In genomic region chr2:69565431-69565839, GRCh38 we compare ENCODE assay signal across 1 cellular context.
TF ChIP-seq lines count a peak whose summit lies in the region.

No MANE protein-coding gene starts in this region.

TF ChIP-seq in K562, 482 proteins besides CTCF, POLR2A, EP300 and RAD21 (continued from another document and continues in another):
- TF ChIP-seq MCM7 (IDR thresholded peaks at IDR 0.05) = no peak
- TF ChIP-seq, protein P1, sequence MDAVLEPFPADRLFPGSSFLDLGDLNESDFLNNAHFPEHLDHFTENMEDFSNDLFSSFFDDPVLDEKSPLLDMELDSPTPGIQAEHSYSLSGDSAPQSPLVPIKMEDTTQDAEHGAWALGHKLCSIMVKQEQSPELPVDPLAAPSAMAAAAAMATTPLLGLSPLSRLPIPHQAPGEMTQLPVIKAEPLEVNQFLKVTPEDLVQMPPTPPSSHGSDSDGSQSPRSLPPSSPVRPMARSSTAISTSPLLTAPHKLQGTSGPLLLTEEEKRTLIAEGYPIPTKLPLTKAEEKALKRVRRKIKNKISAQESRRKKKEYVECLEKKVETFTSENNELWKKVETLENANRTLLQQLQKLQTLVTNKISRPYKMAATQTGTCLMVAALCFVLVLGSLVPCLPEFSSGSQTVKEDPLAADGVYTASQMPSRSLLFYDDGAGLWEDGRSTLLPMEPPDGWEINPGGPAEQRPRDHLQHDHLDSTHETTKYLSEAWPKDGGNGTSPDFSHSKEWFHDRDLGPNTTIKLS (IDR thresholded peaks at IDR 0.05; ENCODE audit: borderline replicate concordance, low read depth) = no peak
- TF ChIP-seq ETV1 (tag; conservative IDR thresholded peaks at IDR 0.05; ENCODE audit: low read depth) = no peak
- no peak for TF ChIP-seq SLC30A9 (CRISPR knock-in tag; IDR thresholded peaks at IDR 0.05)
- TF ChIP-seq KDM5B (IDR thresholded peaks at IDR 0.05; ENCODE audit: insufficient replicate concordance, low read depth, low read length) = no peak
- TF ChIP-seq STAT5A (IDR thresholded peaks at IDR 0.05; ENCODE audit: borderline replicate concordance, low read length) = no peak
- peak in 1 of 2 experiments; percentile 55; a peak in 1 of 4 replicates for TF ChIP-seq RCOR1 (IDR thresholded peaks at IDR 0.05; ENCODE audit: borderline replicate concordance in 1 of 2, low read depth in 2 of 2, low read length in 2 of 2)
- TF ChIP-seq ZNF407 (IDR thresholded peaks at IDR 0.05; ENCODE audit: low read depth) = no peak
- TF ChIP-seq TAF15 (IDR thresholded peaks at IDR 0.05; ENCODE audit: low read depth, low read length) = no peak
- no peak for TF ChIP-seq FOXM1 (IDR thresholded peaks at IDR 0.05; ENCODE audit: low read depth)
- no peak for TF ChIP-seq FOXM1 (CRISPR knock-in tag; IDR thresholded peaks at IDR 0.05; ENCODE audit: low read depth)
- 0 out of 4 replicates have a peak, but pooled peaks of 1 of the 2 experiments have one; percentile 31 for TF ChIP-seq MAZ (CRISPR knock-in tag; conservative IDR thresholded peaks at IDR 0.05 in 1 of 2, IDR thresholded peaks at IDR 0.05 in 1 of 2)
- no peak for TF ChIP-seq ZBTB26 (CRISPR knock-in tag; IDR thresholded peaks at IDR 0.05)
- TF ChIP-seq, protein P2, sequence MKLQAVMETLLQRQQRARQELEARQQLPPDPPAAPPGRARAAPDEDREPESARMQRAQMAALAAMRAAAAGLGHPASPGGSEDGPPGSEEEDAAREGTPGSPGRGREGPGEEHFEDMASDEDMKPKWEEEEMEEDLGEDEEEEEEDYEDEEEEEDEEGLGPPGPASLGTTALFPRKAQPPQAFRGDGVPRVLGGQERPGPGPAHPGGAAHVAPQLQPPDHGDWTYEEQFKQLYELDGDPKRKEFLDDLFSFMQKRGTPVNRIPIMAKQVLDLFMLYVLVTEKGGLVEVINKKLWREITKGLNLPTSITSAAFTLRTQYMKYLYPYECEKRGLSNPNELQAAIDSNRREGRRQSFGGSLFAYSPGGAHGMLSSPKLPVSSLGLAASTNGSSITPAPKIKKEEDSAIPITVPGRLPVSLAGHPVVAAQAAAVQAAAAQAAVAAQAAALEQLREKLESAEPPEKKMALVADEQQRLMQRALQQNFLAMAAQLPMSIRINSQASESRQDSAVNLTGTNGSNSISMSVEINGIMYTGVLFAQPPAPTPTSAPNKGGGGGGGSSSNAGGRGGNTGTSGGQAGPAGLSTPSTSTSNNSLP (IDR thresholded peaks at IDR 0.05; ENCODE audit: borderline replicate concordance, low read depth, low read length) = no peak
- no peak for TF ChIP-seq ZNF124 (CRISPR knock-in tag; IDR thresholded peaks at IDR 0.05)
- TF ChIP-seq MECOM (CRISPR knock-in tag; IDR thresholded peaks at IDR 0.05) = no peak
- no peak for TF ChIP-seq HMG20A (CRISPR knock-in tag; conservative IDR thresholded peaks at IDR 0.05)
- TF ChIP-seq CTBP1 (IDR thresholded peaks at IDR 0.05; ENCODE audit: borderline replicate concordance) = peak; percentile 45; the same call in 1 of the 2 replicates
- TF ChIP-seq ZNF263 (CRISPR knock-in tag; IDR thresholded peaks at IDR 0.05; ENCODE audit: borderline replicate concordance) = no peak
- TF ChIP-seq, protein P3, sequence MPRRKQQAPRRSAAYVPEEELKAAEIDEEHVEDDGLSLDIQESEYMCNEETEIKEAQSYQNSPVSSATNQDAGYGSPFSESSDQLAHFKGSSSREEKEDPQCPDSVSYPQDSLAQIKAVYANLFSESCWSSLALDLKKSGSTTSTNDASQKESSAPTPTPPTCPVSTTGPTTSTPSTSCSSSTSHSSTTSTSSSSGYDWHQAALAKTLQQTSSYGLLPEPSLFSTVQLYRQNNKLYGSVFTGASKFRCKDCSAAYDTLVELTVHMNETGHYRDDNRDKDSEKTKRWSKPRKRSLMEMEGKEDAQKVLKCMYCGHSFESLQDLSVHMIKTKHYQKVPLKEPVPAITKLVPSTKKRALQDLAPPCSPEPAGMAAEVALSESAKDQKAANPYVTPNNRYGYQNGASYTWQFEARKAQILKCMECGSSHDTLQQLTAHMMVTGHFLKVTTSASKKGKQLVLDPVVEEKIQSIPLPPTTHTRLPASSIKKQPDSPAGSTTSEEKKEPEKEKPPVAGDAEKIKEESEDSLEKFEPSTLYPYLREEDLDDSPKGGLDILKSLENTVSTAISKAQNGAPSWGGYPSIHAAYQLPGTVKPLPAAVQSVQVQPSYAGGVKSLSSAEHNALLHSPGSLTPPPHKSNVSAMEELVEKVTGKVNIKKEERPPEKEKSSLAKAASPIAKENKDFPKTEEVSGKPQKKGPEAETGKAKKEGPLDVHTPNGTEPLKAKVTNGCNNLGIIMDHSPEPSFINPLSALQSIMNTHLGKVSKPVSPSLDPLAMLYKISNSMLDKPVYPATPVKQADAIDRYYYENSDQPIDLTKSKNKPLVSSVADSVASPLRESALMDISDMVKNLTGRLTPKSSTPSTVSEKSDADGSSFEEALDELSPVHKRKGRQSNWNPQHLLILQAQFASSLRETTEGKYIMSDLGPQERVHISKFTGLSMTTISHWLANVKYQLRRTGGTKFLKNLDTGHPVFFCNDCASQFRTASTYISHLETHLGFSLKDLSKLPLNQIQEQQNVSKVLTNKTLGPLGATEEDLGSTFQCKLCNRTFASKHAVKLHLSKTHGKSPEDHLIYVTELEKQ (CRISPR knock-in tag; IDR thresholded peaks at IDR 0.05) = no peak
- TF ChIP-seq ZBTB17 (CRISPR knock-in tag; IDR thresholded peaks at IDR 0.05) = no peak
- no peak for TF ChIP-seq ZNF175 (CRISPR knock-in tag; IDR thresholded peaks at IDR 0.05; ENCODE audit: low read depth)
- no peak for TF ChIP-seq CHAMP1 (IDR thresholded peaks at IDR 0.05)
- TF ChIP-seq JUND (IDR thresholded peaks at IDR 0.05; ENCODE audit: borderline replicate concordance, low read depth, low read length) = 0 out of 2 replicates have a peak, but pooled peaks have one; percentile 13
- no peak for TF ChIP-seq JUND (tag; IDR thresholded peaks at IDR 0.05; ENCODE audit: borderline replicate concordance, low read depth, low read length)
- peak; percentile 70; the same call in 1 of the 2 replicates for TF ChIP-seq XRCC5 (IDR thresholded peaks at IDR 0.05; ENCODE audit: low read depth, low read length)
- no peak for TF ChIP-seq HDAC6 (IDR thresholded peaks at IDR 0.05; ENCODE audit: low read depth, low read length)
- TF ChIP-seq ARHGAP35 (IDR thresholded peaks at IDR 0.05; ENCODE audit: partially characterized antibody) = no peak
- no peak for TF ChIP-seq FIP1L1 (IDR thresholded peaks at IDR 0.05; ENCODE audit: low read depth, low read length, poor library complexity, severe bottlenecking)
- peak; percentile 57; the same call in 1 of the 2 replicates for TF ChIP-seq SMC3 (conservative IDR thresholded peaks at IDR 0.05; ENCODE audit: insufficient read depth, low read depth, low read length)
- TF ChIP-seq, protein P4, sequence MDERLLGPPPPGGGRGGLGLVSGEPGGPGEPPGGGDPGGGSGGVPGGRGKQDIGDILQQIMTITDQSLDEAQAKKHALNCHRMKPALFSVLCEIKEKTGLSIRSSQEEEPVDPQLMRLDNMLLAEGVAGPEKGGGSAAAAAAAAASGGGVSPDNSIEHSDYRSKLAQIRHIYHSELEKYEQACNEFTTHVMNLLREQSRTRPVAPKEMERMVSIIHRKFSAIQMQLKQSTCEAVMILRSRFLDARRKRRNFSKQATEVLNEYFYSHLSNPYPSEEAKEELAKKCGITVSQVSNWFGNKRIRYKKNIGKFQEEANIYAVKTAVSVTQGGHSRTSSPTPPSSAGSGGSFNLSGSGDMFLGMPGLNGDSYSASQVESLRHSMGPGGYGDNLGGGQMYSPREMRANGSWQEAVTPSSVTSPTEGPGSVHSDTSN (CRISPR knock-in tag; IDR thresholded peaks at IDR 0.05; ENCODE audit: low read depth) = no peak
- TF ChIP-seq, protein P4 (tag; conservative IDR thresholded peaks at IDR 0.05; ENCODE audit: low read depth) = no peak
- no peak for TF ChIP-seq HOXB6 (CRISPR knock-in tag; IDR thresholded peaks at IDR 0.05; ENCODE audit: borderline replicate concordance)
- TF ChIP-seq CEBPG (CRISPR knock-in tag; IDR thresholded peaks at IDR 0.05) = no peak
- no peak for TF ChIP-seq CEBPG (tag; conservative IDR thresholded peaks at IDR 0.05 in 1 of 2, IDR thresholded peaks at IDR 0.05 in 1 of 2)
